1 cellular context compared by ENCODE assay signal in the genomic region with DNA sequence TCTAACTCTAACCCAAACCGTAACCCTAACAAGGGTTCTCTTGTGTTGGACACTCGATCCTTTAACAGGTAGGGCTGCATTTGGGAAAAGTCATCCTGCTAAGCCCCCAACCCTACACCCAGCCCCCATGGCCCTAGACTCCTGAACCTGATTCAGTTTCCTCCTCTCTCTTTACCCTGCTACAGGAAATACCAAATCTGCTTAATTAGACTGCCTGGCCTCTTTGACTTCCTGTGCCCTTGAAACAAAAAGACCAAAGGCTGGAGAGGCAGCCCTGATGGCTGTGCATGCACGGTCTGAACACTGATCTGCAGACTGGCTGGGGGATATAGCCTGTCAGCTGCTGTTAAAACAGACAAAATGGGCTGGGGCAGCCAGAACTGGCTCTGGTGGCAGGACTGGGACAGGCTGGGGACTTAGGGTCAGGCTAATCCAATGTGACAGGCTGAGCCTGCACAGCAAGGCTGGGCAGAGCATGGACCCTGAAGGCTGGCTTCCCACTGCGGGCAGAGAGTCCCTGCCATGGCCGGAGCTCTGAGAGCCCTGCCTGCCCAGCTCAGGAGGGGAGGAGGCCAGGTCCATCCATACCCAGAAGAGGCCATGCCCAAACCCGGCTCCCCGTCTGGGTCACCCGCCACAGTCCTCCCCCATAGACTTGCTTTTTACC.
TF ChIP-seq lines count a peak whose summit lies in the region.

No MANE protein-coding gene starts in this region.

TF ChIP-seq in HepG2, 621 proteins besides CTCF, POLR2A, EP300 and RAD21 (continued from another document and continues in another):
- TF ChIP-seq ZBTB10 (CRISPR knock-in tag; IDR thresholded peaks at IDR 0.05; ENCODE audit: borderline replicate concordance) (no peak), MIXL1 (CRISPR knock-in tag; IDR thresholded peaks at IDR 0.05) (peak; percentile 98), ZNF274 (CRISPR knock-in tag; IDR thresholded peaks at IDR 0.05) (no peak), ZNF530 (CRISPR knock-in tag; IDR thresholded peaks at IDR 0.05; ENCODE audit: low read depth) (no peak), KAT8 (CRISPR knock-in tag; IDR thresholded peaks at IDR 0.05) (0 out of 2 replicates have a peak, but pooled peaks have one; percentile 32), GTF2F1 (IDR thresholded peaks at IDR 0.05; ENCODE audit: low read length) (no peak), STAT5B (CRISPR knock-in tag; IDR thresholded peaks at IDR 0.05) (no peak), ZSCAN22 (CRISPR knock-in tag; IDR thresholded peaks at IDR 0.05) (no peak), ZNF883 (CRISPR knock-in tag; IDR thresholded peaks at IDR 0.05; ENCODE audit: not compliant biosample characterization) (peak; percentile 13), ZMYM3 (CRISPR knock-in tag; IDR thresholded peaks at IDR 0.05) (no peak; the same call in 1 of the 2 replicates), ZNF577 (CRISPR knock-in tag; IDR thresholded peaks at IDR 0.05; ENCODE audit: borderline replicate concordance, low read depth) (no peak), ZMAT3 (CRISPR knock-in tag; conservative IDR thresholded peaks at IDR 0.05) (peak; percentile 1; the same call in 1 of the 2 replicates), DPF2 (CRISPR knock-in tag; IDR thresholded peaks at IDR 0.05; ENCODE audit: borderline replicate concordance, low read depth) (peak; percentile 55; the same call in 1 of the 2 replicates), ZFP90 (CRISPR knock-in tag; IDR thresholded peaks at IDR 0.05; ENCODE audit: borderline replicate concordance) (peak; percentile 60; the same call in 1 of the 2 replicates), SCMH1 (CRISPR knock-in tag; IDR thresholded peaks at IDR 0.05; ENCODE audit: borderline replicate concordance) (no peak), MYNN (CRISPR knock-in tag; IDR thresholded peaks at IDR 0.05; ENCODE audit: low read depth) (no peak), ZBTB3 (CRISPR knock-in tag; IDR thresholded peaks at IDR 0.05; ENCODE audit: borderline replicate concordance, low read depth) (0 out of 2 replicates have a peak, but pooled peaks have one; percentile 32), MZF1 (CRISPR knock-in tag; IDR thresholded peaks at IDR 0.05; ENCODE audit: borderline replicate concordance) (no peak), IKZF4 (CRISPR knock-in tag; IDR thresholded peaks at IDR 0.05; ENCODE audit: borderline replicate concordance, low read depth, not compliant biosample characterization) (no peak), HOMEZ (CRISPR knock-in tag; IDR thresholded peaks at IDR 0.05; ENCODE audit: low read depth) (0 out of 2 replicates have a peak, but pooled peaks have one; percentile 25), NCOA2 (CRISPR knock-in tag; IDR thresholded peaks at IDR 0.05) (peak; percentile 44), MNT (IDR thresholded peaks at IDR 0.05) (no peak), ZNF296 (CRISPR knock-in tag; conservative IDR thresholded peaks at IDR 0.05) (no peak), ELF4 (CRISPR knock-in tag; IDR thresholded peaks at IDR 0.05; ENCODE audit: borderline replicate concordance) (no peak), DR1 (CRISPR knock-in tag; IDR thresholded peaks at IDR 0.05) (no peak), SOX6 (IDR thresholded peaks at IDR 0.05) (no peak), SOX6 (CRISPR knock-in tag; IDR thresholded peaks at IDR 0.05) (peak; percentile 39), ZFP62 (CRISPR knock-in tag; IDR thresholded peaks at IDR 0.05) (no peak), ZKSCAN8 (CRISPR knock-in tag; IDR thresholded peaks at IDR 0.05; ENCODE audit: borderline replicate concordance) (no peak), ZNF484 (CRISPR knock-in tag; IDR thresholded peaks at IDR 0.05; ENCODE audit: borderline replicate concordance, low read depth) (no peak), GABPA (IDR thresholded peaks at IDR 0.05; ENCODE audit: low read depth, low read length) (no peak), GABPA (CRISPR knock-in tag; IDR thresholded peaks at IDR 0.05; ENCODE audit: low read depth) (peak; percentile 84), E2F5 (CRISPR knock-in tag; conservative IDR thresholded peaks at IDR 0.05) (no peak), RARA (CRISPR knock-in tag; IDR thresholded peaks at IDR 0.05) (peak; percentile 37; the same call in 1 of the 2 replicates), HNRNPL (IDR thresholded peaks at IDR 0.05; ENCODE audit: low read depth, low read length) (peak; percentile 70; the same call in 1 of the 2 replicates), TOPORS (CRISPR knock-in tag; IDR thresholded peaks at IDR 0.05) (no peak), ZNF431 (CRISPR knock-in tag; IDR thresholded peaks at IDR 0.05; ENCODE audit: borderline replicate concordance, low read depth) (no peak), ATRX (CRISPR knock-in tag; IDR thresholded peaks at IDR 0.05; ENCODE audit: borderline replicate concordance) (no peak)
- TF ChIP-seq, protein P1, sequence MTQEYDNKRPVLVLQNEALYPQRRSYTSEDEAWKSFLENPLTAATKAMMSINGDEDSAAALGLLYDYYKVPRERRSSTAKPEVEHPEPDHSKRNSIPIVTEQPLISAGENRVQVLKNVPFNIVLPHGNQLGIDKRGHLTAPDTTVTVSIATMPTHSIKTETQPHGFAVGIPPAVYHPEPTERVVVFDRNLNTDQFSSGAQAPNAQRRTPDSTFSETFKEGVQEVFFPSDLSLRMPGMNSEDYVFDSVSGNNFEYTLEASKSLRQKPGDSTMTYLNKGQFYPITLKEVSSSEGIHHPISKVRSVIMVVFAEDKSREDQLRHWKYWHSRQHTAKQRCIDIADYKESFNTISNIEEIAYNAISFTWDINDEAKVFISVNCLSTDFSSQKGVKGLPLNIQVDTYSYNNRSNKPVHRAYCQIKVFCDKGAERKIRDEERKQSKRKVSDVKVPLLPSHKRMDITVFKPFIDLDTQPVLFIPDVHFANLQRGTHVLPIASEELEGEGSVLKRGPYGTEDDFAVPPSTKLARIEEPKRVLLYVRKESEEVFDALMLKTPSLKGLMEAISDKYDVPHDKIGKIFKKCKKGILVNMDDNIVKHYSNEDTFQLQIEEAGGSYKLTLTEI (CRISPR knock-in tag; conservative IDR thresholded peaks at IDR 0.05), result no peak
- TF ChIP-seq, protein P2, sequence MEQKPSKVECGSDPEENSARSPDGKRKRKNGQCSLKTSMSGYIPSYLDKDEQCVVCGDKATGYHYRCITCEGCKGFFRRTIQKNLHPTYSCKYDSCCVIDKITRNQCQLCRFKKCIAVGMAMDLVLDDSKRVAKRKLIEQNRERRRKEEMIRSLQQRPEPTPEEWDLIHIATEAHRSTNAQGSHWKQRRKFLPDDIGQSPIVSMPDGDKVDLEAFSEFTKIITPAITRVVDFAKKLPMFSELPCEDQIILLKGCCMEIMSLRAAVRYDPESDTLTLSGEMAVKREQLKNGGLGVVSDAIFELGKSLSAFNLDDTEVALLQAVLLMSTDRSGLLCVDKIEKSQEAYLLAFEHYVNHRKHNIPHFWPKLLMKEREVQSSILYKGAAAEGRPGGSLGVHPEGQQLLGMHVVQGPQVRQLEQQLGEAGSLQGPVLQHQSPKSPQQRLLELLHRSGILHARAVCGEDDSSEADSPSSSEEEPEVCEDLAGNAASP (CRISPR knock-in tag; IDR thresholded peaks at IDR 0.05; ENCODE audit: borderline replicate concordance), result 0 out of 2 replicates have a peak, but pooled peaks have one; percentile 19
- TF ChIP-seq, protein P3, sequence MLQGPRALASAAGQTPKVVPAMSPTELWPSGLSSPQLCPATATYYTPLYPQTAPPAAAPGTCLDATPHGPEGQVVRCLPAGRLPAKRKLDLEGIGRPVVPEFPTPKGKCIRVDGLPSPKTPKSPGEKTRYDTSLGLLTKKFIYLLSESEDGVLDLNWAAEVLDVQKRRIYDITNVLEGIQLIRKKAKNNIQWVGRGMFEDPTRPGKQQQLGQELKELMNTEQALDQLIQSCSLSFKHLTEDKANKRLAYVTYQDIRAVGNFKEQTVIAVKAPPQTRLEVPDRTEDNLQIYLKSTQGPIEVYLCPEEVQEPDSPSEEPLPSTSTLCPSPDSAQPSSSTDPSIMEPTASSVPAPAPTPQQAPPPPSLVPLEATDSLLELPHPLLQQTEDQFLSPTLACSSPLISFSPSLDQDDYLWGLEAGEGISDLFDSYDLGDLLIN (CRISPR knock-in tag; IDR thresholded peaks at IDR 0.05; ENCODE audit: borderline replicate concordance), result no peak
- TF ChIP-seq, protein P4, sequence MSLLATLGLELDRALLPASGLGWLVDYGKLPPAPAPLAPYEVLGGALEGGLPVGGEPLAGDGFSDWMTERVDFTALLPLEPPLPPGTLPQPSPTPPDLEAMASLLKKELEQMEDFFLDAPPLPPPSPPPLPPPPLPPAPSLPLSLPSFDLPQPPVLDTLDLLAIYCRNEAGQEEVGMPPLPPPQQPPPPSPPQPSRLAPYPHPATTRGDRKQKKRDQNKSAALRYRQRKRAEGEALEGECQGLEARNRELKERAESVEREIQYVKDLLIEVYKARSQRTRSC (CRISPR knock-in tag; IDR thresholded peaks at IDR 0.05; ENCODE audit: low read depth), result no peak
- TF ChIP-seq, protein P5, sequence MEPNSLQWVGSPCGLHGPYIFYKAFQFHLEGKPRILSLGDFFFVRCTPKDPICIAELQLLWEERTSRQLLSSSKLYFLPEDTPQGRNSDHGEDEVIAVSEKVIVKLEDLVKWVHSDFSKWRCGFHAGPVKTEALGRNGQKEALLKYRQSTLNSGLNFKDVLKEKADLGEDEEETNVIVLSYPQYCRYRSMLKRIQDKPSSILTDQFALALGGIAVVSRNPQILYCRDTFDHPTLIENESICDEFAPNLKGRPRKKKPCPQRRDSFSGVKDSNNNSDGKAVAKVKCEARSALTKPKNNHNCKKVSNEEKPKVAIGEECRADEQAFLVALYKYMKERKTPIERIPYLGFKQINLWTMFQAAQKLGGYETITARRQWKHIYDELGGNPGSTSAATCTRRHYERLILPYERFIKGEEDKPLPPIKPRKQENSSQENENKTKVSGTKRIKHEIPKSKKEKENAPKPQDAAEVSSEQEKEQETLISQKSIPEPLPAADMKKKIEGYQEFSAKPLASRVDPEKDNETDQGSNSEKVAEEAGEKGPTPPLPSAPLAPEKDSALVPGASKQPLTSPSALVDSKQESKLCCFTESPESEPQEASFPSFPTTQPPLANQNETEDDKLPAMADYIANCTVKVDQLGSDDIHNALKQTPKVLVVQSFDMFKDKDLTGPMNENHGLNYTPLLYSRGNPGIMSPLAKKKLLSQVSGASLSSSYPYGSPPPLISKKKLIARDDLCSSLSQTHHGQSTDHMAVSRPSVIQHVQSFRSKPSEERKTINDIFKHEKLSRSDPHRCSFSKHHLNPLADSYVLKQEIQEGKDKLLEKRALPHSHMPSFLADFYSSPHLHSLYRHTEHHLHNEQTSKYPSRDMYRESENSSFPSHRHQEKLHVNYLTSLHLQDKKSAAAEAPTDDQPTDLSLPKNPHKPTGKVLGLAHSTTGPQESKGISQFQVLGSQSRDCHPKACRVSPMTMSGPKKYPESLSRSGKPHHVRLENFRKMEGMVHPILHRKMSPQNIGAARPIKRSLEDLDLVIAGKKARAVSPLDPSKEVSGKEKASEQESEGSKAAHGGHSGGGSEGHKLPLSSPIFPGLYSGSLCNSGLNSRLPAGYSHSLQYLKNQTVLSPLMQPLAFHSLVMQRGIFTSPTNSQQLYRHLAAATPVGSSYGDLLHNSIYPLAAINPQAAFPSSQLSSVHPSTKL (CRISPR knock-in tag; IDR thresholded peaks at IDR 0.05), result no peak
